ENCODE assay signal across 16 cellular contexts in the genomic region with DNA sequence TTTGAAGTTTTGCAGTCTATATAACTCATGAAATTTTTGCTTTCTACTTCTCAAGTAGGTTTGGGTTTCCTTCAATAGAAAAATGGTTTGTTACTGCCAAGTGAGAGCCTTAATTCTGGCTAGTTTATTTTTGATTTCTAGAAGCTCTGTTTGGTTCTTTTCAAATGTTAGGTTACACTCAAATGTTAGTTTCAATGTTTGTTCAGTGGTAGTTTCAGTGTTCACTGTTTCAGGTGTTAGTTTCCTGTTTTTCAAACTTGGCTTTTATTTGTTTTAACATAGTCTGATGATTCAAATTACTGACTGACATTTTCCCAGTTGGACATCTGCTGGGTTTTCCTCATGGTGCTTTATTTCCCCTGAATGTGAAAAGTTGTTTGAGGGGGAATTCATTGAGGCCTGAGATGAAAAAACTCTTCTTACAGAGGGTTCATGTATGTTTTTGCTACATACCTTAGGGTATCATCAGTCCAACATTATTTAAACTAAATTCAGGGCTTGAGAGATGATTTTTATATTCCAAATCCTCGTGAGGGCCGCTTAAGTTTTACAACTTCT.
DNase-seq lines count a peak whose midpoint lies in the region; ATAC-seq and TF ChIP-seq lines count a peak whose summit lies in the region.
"Had no signal": no experiment of that assay in that cellular context is flagged by ENCODE, and none has a peak within 500 bp of the region (broad histone marks: within the 10 kb centered on the region; RNA-seq: fewer than 3 reads in every experiment).

No MANE protein-coding gene starts in this region.

- no peak for TF ChIP-seq CTCF in MCF 10A (IDR thresholded peaks at IDR 0.05; ENCODE audit: unreplicated experiment)

- no TSS peak for BruUV-seq in MCF 10A (replicated peaks; lab: Mats Ljungman, UMichigan)

- no peaks in the 10 kb centered on the region for H3K36me3 ChIP-seq in CD8-positive, alpha-beta memory T cell (ENCODE audit: insufficient read depth, low read length)
- H3K36me3 ChIP-seq: sigmoid colon, tibial nerve had no signal

- CTCF ChIA-PET in CD8-positive, alpha-beta memory T cell (lab: Charles Lee) = no interaction called here
- CTCF ChIA-PET in MCF 10A (lab: Yijun Ruan, JAX) = interaction anchor here (0.6 to 1.0 kb wide), 2 partner anchors 57 to 1224 kb away, joined by 3 read pairs; no protein-coding TSS in a partner anchor

- ATAC-seq in HG03175 (IDR thresholded peaks at IDR 0.05; ENCODE audit: unreplicated experiment) = peak; percentile 43
- no peak for ATAC-seq in naive B cell (ENCODE audit: low read depth in 2 of 2)
- no peak for ATAC-seq in GM21423 (IDR thresholded peaks at IDR 0.05; ENCODE audit: unreplicated experiment)

- peaks cover 54% of the 10 kb centered on the region for H3K4me1 ChIP-seq in CD8-positive, alpha-beta memory T cell (ENCODE audit: insufficient read depth, low read length)

- H3K4me1 Mint-ChIP-seq in CD8-positive, alpha-beta memory T cell = peaks cover 90 to 97% (median 97%) of the 10 kb centered on the region in 3 donors
- H3K4me1 Mint-ChIP-seq in activated T-helper 2 cell treated with anti-CD3 and anti-CD28 coated beads, Interferon-gamma antibody, Interleukin-2, Interleukin-4, amounts not matched to agents 10 μg/mL and 5 μg/mL and 100 μg/mL, durations not matched to agents 14 hours and 24 hours and 36 hours (ENCODE audit: low read depth) = peaks cover 88% of the 10 kb centered on the region
- peaks cover 79 to 97% (median 92%) of the 10 kb centered on the region in 3 donors for H3K4me1 Mint-ChIP-seq in naive B cell
- H3K4me1 Mint-ChIP-seq in MCF 10A (ENCODE audit: insufficient read depth, unreplicated experiment) = peaks cover 47% of the 10 kb centered on the region

- H3K27me3 ChIP-seq in CD8-positive, alpha-beta memory T cell (ENCODE audit: insufficient read depth, low read length, poor library complexity, severe bottlenecking) = no peaks in the 10 kb centered on the region
- H3K27me3 ChIP-seq: sigmoid colon, tibial nerve had no signal

- H3K4me3 ChIP-seq in CD8-positive, alpha-beta memory T cell (ENCODE audit: low read length) = no peak overlapping the region
- H3K4me3 ChIP-seq: sigmoid colon, tibial nerve had no signal

- no peaks in the 10 kb centered on the region for H3K27me3 Mint-ChIP-seq in CD8-positive, alpha-beta memory T cell
- H3K27me3 Mint-ChIP-seq in activated T-helper 2 cell treated with anti-CD3 and anti-CD28 coated beads, Interferon-gamma antibody, Interleukin-2, Interleukin-4, amounts not matched to agents 10 μg/mL and 5 μg/mL and 100 μg/mL, durations not matched to agents 14 hours and 24 hours and 36 hours (ENCODE audit: low read depth) = no peaks in the 10 kb centered on the region
- H3K27me3 Mint-ChIP-seq in naive B cell = no peaks in the 10 kb centered on the region
- no peaks in the 10 kb centered on the region for H3K27me3 Mint-ChIP-seq in MCF 10A (ENCODE audit: insufficient read depth, unreplicated experiment)

- DNase-seq in CD8-positive, alpha-beta memory T cell = no peak
- no peak for DNase-seq in activated T-helper 2 cell treated with anti-CD3 and anti-CD28 coated beads, Interferon-gamma antibody, Interleukin-2, Interleukin-4, amounts not matched to agents 10 μg/mL and 5 μg/mL and 100 μg/mL, durations not matched to agents 14 hours and 24 hours and 36 hours (ENCODE audit: low spot score)
- DNase-seq in naive B cell (no peak), MCF 10A (ENCODE audit: unreplicated experiment) (no peak), NCI-H2081 treated with DMSO at 0.1 percent for 48 hours (lab: John Stamatoyannopoulos, UW) (no peak)
- no peak for DNase-seq in effector CD4-positive, alpha-beta T cell
- DNase-seq: activated CD8-positive, alpha-beta memory T cell treated with anti-CD3 and anti-CD28 coated beads, Interleukin-2, amount 50 U/mL, for 48 hours; cortex of kidney; islet precursor cell; NCI-H526 treated with DMSO at 0.1 percent for 48 hours; sigmoid colon; SK-N-SH; stimulated activated CD4-positive, alpha-beta T cell treated with anti-CD3 and anti-CD28 coated beads, Interleukin-4, amount 100 ng/mL, for 1 hour had no signal

- peak overlapping the region in 6 of 8 donors; percentile 0 to 88 (median 68) for H3K27ac Mint-ChIP-seq in CD8-positive, alpha-beta memory T cell
- peak overlapping the region; percentile 82 for H3K27ac Mint-ChIP-seq in activated T-helper 2 cell treated with anti-CD3 and anti-CD28 coated beads, Interferon-gamma antibody, Interleukin-2, Interleukin-4, amounts not matched to agents 10 μg/mL and 5 μg/mL and 100 μg/mL, durations not matched to agents 14 hours and 24 hours and 36 hours
- peak overlapping the region in 5 of 6 donors; percentile 69 to 97 (median 84) for H3K27ac Mint-ChIP-seq in naive B cell
- no peak overlapping the region for H3K27ac Mint-ChIP-seq in MCF 10A (ENCODE audit: low read depth, unreplicated experiment)

- no peak overlapping the region for H3K27ac ChIP-seq in CD8-positive, alpha-beta memory T cell (ENCODE audit: low read depth, low read length)
- H3K27ac ChIP-seq: sigmoid colon, tibial nerve had no signal

- intact Hi-C loops in activated T-helper 2 cell treated with anti-CD3 and anti-CD28 coated beads, Interferon-gamma antibody, Interleukin-2, Interleukin-4, amounts not matched to agents 10 μg/mL and 5 μg/mL and 100 μg/mL, durations not matched to agents 14 hours and 24 hours and 36 hours (cut with micrococcal nuclease) = loop anchor here (2.0 to 5.0 kb wide), 3 partner anchors 14 to 188 kb away; a partner anchor contains a TSS
- intact Hi-C loops in MCF 10A (cut with micrococcal nuclease) = no loop called here

- peak overlapping the region in 3 of 7 donors; percentile 13 to 36 (median 16) for H3K4me3 Mint-ChIP-seq in CD8-positive, alpha-beta memory T cell
- peak overlapping the region; percentile 57 for H3K4me3 Mint-ChIP-seq in activated T-helper 2 cell treated with anti-CD3 and anti-CD28 coated beads, Interferon-gamma antibody, Interleukin-2, Interleukin-4, amounts not matched to agents 10 μg/mL and 5 μg/mL and 100 μg/mL, durations not matched to agents 14 hours and 24 hours and 36 hours (ENCODE audit: low read depth)
- H3K4me3 Mint-ChIP-seq in naive B cell (peak overlapping the region in 4 of 8 donors; percentile 49 to 75 (median 68)), MCF 10A (ENCODE audit: unreplicated experiment) (no peak overlapping the region)

- no peaks in the 10 kb centered on the region for H3K36me3 Mint-ChIP-seq in CD8-positive, alpha-beta memory T cell
- peaks cover 51% of the 10 kb centered on the region for H3K36me3 Mint-ChIP-seq in activated T-helper 2 cell treated with anti-CD3 and anti-CD28 coated beads, Interferon-gamma antibody, Interleukin-2, Interleukin-4, amounts not matched to agents 10 μg/mL and 5 μg/mL and 100 μg/mL, durations not matched to agents 14 hours and 24 hours and 36 hours (ENCODE audit: low read depth)
- H3K36me3 Mint-ChIP-seq in naive B cell (peaks cover 9 to 12% of the 10 kb centered on the region in 2 donors), MCF 10A (ENCODE audit: insufficient read depth, unreplicated experiment) (peaks cover 5% of the 10 kb centered on the region)

- POLR2A ChIA-PET in CD8-positive, alpha-beta memory T cell (lab: Charles Lee) = no interaction called here
- POLR2A ChIA-PET in MCF 10A (lab: Yijun Ruan, JAX) = interaction anchor here (0.6 to 0.8 kb wide), 3 partner anchors 186 to 1384 kb away, joined by 3 read pairs; no protein-coding TSS in a partner anchor

- no peaks in the 10 kb centered on the region for H3K9me3 ChIP-seq in CD8-positive, alpha-beta memory T cell (ENCODE audit: low read length)
- H3K9me3 ChIP-seq: sigmoid colon had no signal

- peaks cover 0 to 3% (median 0%) of the 10 kb centered on the region in 5 donors for H3K9me3 Mint-ChIP-seq in CD8-positive, alpha-beta memory T cell
- H3K9me3 Mint-ChIP-seq in activated T-helper 2 cell treated with anti-CD3 and anti-CD28 coated beads, Interferon-gamma antibody, Interleukin-2, Interleukin-4, amounts not matched to agents 10 μg/mL and 5 μg/mL and 100 μg/mL, durations not matched to agents 14 hours and 24 hours and 36 hours = peaks cover 3% of the 10 kb centered on the region
- H3K9me3 Mint-ChIP-seq in naive B cell = peaks cover 0 to 13% (median 8%) of the 10 kb centered on the region in 7 donors
- peaks cover 8% of the 10 kb centered on the region for H3K9me3 Mint-ChIP-seq in MCF 10A (ENCODE audit: unreplicated experiment)
